1 cellular context compared by ENCODE assay signal in the genomic region with DNA sequence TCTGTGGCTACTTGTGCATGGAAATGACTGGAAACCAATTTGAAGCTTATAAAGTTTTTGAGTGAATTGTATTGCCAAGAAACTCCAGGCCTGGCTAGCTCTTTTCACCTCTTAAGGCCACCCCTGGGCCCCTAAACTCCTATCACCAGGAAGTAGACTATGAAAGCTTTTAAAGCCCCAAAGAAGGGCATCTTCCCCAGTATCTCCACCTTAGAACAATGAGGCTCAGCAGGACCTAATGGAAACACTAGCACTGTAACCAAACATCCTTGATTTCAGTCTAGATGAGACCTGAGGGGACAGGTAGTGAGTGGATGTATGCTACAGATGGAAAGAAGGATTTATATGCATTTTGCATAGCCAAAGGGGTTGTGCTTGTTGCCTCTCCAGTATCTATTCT.
TF ChIP-seq lines count a peak whose summit lies in the region.

No MANE protein-coding gene starts in this region.

TF ChIP-seq in K562, 482 proteins besides CTCF, POLR2A, EP300 and RAD21:
- TF ChIP-seq GABPB2 (CRISPR knock-in tag; conservative IDR thresholded peaks at IDR 0.05) (no peak), SAFB (IDR thresholded peaks at IDR 0.05; ENCODE audit: borderline replicate concordance, low read depth, low read length) (no peak), ZNF217 (CRISPR knock-in tag; IDR thresholded peaks at IDR 0.05) (no peak), LEF1 (IDR thresholded peaks at IDR 0.05) (no peak), JUND (IDR thresholded peaks at IDR 0.05; ENCODE audit: borderline replicate concordance, low read depth, low read length) (no peak), JUND (tag; IDR thresholded peaks at IDR 0.05; ENCODE audit: borderline replicate concordance, low read depth, low read length) (no peak)
TF ChIP-seq in K562: peak in this region for 0.
